8 cellular contexts compared by ENCODE assay signal in genomic region chr19:30784850-30785459, GRCh38.
DNase-seq lines count a peak whose midpoint lies in the region; ATAC-seq lines count a peak whose summit lies in the region.

No MANE protein-coding gene starts in this region.

- H3K4me3 Mint-ChIP-seq in activated naive CD8-positive, alpha-beta T cell treated with anti-CD3 and anti-CD28 coated beads, Interleukin-2, amount 50 U/mL, for 24 hours: no peak overlapping the region
- no peak overlapping the region for H3K4me3 Mint-ChIP-seq in immature natural killer cell

- H3K4me1 Mint-ChIP-seq in activated naive CD8-positive, alpha-beta T cell treated with anti-CD3 and anti-CD28 coated beads, Interleukin-2, amount 50 U/mL, for 24 hours: no peaks in the 10 kb centered on the region
- H3K4me1 Mint-ChIP-seq in immature natural killer cell: no peaks in the 10 kb centered on the region

- H3K27ac Mint-ChIP-seq in activated naive CD8-positive, alpha-beta T cell treated with anti-CD3 and anti-CD28 coated beads, Interleukin-2, amount 50 U/mL, for 24 hours: no peak overlapping the region
- H3K27ac Mint-ChIP-seq in immature natural killer cell: no peak overlapping the region

- ATAC-seq in activated naive CD8-positive, alpha-beta T cell treated with anti-CD3 and anti-CD28 coated beads, Interleukin-2, amount 50 U/mL, for 24 hours: peak; percentile 44
- ATAC-seq in HG03045 (IDR thresholded peaks at IDR 0.05; ENCODE audit: unreplicated experiment): no peak

- no peaks in the 10 kb centered on the region for H3K36me3 Mint-ChIP-seq in activated naive CD8-positive, alpha-beta T cell treated with anti-CD3 and anti-CD28 coated beads, Interleukin-2, amount 50 U/mL, for 24 hours (ENCODE audit: low read depth)
- H3K36me3 Mint-ChIP-seq in immature natural killer cell: no peaks in the 10 kb centered on the region

- peak; percentile 79 for DNase-seq in CD1c-positive myeloid dendritic cell (ENCODE audit: extremely low spot score)
- peak; percentile 7 for DNase-seq in HS-27A (ENCODE audit: low read depth)
- DNase-seq in SW480 (ENCODE audit: low spot score): peak; percentile 44
- peak; percentile 62 for DNase-seq in activated naive CD8-positive, alpha-beta T cell treated with anti-CD3 and anti-CD28 coated beads, Interleukin-2, amount 50 U/mL, for 24 hours
- peak; percentile 39 to 44 (median 41) for DNase-seq in immature natural killer cell
- DNase-seq in stimulated activated CD4-positive, alpha-beta T cell treated with anti-CD3 and anti-CD28 coated beads, Interleukin-2, amount 100 ng/mL, for 4 hours (ENCODE audit: low read depth): peak; percentile 39
- DNase-seq in OCI-M2 (lab: John Stamatoyannopoulos, UW; ENCODE audit: unreplicated experiment): no peak

- no peaks in the 10 kb centered on the region for H3K9me3 Mint-ChIP-seq in activated naive CD8-positive, alpha-beta T cell treated with anti-CD3 and anti-CD28 coated beads, Interleukin-2, amount 50 U/mL, for 24 hours
- H3K9me3 Mint-ChIP-seq in immature natural killer cell: no peaks in the 10 kb centered on the region

- H3K27me3 Mint-ChIP-seq in activated naive CD8-positive, alpha-beta T cell treated with anti-CD3 and anti-CD28 coated beads, Interleukin-2, amount 50 U/mL, for 24 hours: peaks cover 14% of the 10 kb centered on the region
- H3K27me3 Mint-ChIP-seq in immature natural killer cell (ENCODE audit: low read depth in 3 of 3): peaks cover 1 to 9% (median 3%) of the 10 kb centered on the region in 3 donors
